ENCODE assay signal across 1 cellular context in genomic region chr12:79692249-79692619, GRCh38.
TF ChIP-seq lines count a peak whose summit lies in the region.

No MANE protein-coding gene starts in this region.

TF ChIP-seq in WTC11, 78 proteins besides CTCF, POLR2A, EP300 and RAD21 (continued from another document):
- TF ChIP-seq, protein P1, sequence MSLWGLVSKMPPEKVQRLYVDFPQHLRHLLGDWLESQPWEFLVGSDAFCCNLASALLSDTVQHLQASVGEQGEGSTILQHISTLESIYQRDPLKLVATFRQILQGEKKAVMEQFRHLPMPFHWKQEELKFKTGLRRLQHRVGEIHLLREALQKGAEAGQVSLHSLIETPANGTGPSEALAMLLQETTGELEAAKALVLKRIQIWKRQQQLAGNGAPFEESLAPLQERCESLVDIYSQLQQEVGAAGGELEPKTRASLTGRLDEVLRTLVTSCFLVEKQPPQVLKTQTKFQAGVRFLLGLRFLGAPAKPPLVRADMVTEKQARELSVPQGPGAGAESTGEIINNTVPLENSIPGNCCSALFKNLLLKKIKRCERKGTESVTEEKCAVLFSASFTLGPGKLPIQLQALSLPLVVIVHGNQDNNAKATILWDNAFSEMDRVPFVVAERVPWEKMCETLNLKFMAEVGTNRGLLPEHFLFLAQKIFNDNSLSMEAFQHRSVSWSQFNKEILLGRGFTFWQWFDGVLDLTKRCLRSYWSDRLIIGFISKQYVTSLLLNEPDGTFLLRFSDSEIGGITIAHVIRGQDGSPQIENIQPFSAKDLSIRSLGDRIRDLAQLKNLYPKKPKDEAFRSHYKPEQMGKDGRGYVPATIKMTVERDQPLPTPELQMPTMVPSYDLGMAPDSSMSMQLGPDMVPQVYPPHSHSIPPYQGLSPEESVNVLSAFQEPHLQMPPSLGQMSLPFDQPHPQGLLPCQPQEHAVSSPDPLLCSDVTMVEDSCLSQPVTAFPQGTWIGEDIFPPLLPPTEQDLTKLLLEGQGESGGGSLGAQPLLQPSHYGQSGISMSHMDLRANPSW (CRISPR knock-in tag; conservative IDR thresholded peaks at IDR 0.05; ENCODE audit: low read depth) = no peak
- TF ChIP-seq OVOL2 (CRISPR knock-in tag; IDR thresholded peaks at IDR 0.05; ENCODE audit: borderline replicate concordance) (no peak), AFF4 (CRISPR knock-in tag; IDR thresholded peaks at IDR 0.05; ENCODE audit: borderline replicate concordance) (no peak), JAZF1 (CRISPR knock-in tag; IDR thresholded peaks at IDR 0.05) (no peak), RELA (CRISPR knock-in tag; IDR thresholded peaks at IDR 0.05; ENCODE audit: borderline replicate concordance) (no peak), SP1 (CRISPR knock-in tag; conservative IDR thresholded peaks at IDR 0.05) (no peak), ETV6 (CRISPR knock-in tag; IDR thresholded peaks at IDR 0.05) (no peak), AR (CRISPR knock-in tag; IDR thresholded peaks at IDR 0.05) (no peak), ZBTB21 (CRISPR knock-in tag; IDR thresholded peaks at IDR 0.05; ENCODE audit: borderline replicate concordance) (no peak), FOXP1 (CRISPR knock-in tag; IDR thresholded peaks at IDR 0.05; ENCODE audit: borderline replicate concordance) (no peak), CREM (CRISPR knock-in tag; IDR thresholded peaks at IDR 0.05) (no peak)
- TF ChIP-seq, protein P2, sequence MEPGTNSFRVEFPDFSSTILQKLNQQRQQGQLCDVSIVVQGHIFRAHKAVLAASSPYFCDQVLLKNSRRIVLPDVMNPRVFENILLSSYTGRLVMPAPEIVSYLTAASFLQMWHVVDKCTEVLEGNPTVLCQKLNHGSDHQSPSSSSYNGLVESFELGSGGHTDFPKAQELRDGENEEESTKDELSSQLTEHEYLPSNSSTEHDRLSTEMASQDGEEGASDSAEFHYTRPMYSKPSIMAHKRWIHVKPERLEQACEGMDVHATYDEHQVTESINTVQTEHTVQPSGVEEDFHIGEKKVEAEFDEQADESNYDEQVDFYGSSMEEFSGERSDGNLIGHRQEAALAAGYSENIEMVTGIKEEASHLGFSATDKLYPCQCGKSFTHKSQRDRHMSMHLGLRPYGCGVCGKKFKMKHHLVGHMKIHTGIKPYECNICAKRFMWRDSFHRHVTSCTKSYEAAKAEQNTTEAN (CRISPR knock-in tag; IDR thresholded peaks at IDR 0.05) = no peak
